In genomic region chr6:12440981-12441380, GRCh38 we compare ENCODE assay signal across 15 cellular contexts.
DNase-seq lines count a peak whose midpoint lies in the region; ATAC-seq and TF ChIP-seq lines count a peak whose summit lies in the region.
"Had no signal": no experiment of that assay in that cellular context is flagged by ENCODE, and none has a peak within 500 bp of the region (broad histone marks: within the 10 kb centered on the region; RNA-seq: fewer than 3 reads in every experiment).

No MANE protein-coding gene starts in this region.

- no peaks in the 10 kb centered on the region for H3K79me1 ChIP-seq in neuronal stem cell (ENCODE audit: low read depth, low read length)

- H3K27me3 ChIP-seq in PC-3 (ENCODE audit: low read length) (no peaks in the 10 kb centered on the region), neuronal stem cell (ENCODE audit: control insufficient read depth in 3 of 3, insufficient read depth in 3 of 3, low read depth in 1 of 3, low read length in 3 of 3) (no peaks in the 10 kb centered on the region), stomach (no peaks in the 10 kb centered on the region)
- H3K27me3 ChIP-seq: left lung had no signal

- no peak for TF ChIP-seq POLR2A in stomach (IDR thresholded peaks at IDR 0.05)

- no peak overlapping the region for H2BK12ac ChIP-seq in neuronal stem cell (ENCODE audit: low read length)

- H3K23ac ChIP-seq in neuronal stem cell (ENCODE audit: low read depth, low read length, poor library complexity), result no peak overlapping the region

- H3K4me2 ChIP-seq in PC-3 (ENCODE audit: low read length), result no peak overlapping the region
- H3K4me2 ChIP-seq in neuronal stem cell (ENCODE audit: insufficient read depth, low read length, poor library complexity, severe bottlenecking), result no peak overlapping the region

- peak; percentile 16 for DNase-seq in HCEC 1CT
- peak; percentile 18 for DNase-seq in PC-3
- peak; percentile 37 for DNase-seq in epithelial cell of esophagus (ENCODE audit: low read depth)
- DNase-seq in neuronal stem cell (ENCODE audit: low spot score), result peak; percentile 20
- no peak for DNase-seq in DMS153 treated with DMSO at 0.1 percent for 48 hours (lab: John Stamatoyannopoulos, UW; ENCODE audit: unreplicated experiment)
- DNase-seq in caudate nucleus (lab: John Stamatoyannopoulos, UW), result no peak
- no peak for DNase-seq in COLO829 (ENCODE audit: low spot score)
- no peak for DNase-seq in stomach
- DNase-seq: activated CD4-positive, alpha-beta memory T cell treated with anti-CD3 and anti-CD28 coated beads, Interleukin-2, amount 10 ng/mL, durations not matched to agents 7 days and 5 days; activated T-cell treated with anti-CD3 and anti-CD28 coated beads, Interleukin-2, amount 50 U/mL, for 72 hours; CD4-positive, CD25-positive, alpha-beta regulatory T cell; left lung; naive thymus-derived CD4-positive, alpha-beta T cell; NCI-H1105; substantia nigra had no signal

- no peak overlapping the region for H3K9ac ChIP-seq in PC-3 (ENCODE audit: low read length)
- no peak overlapping the region for H3K9ac ChIP-seq in neuronal stem cell (ENCODE audit: low read depth, low read length, poor library complexity)

- H3K4me3 ChIP-seq in PC-3 (ENCODE audit: low read length) (no peak overlapping the region), epithelial cell of esophagus (ENCODE audit: low read length) (no peak overlapping the region), neuronal stem cell (ENCODE audit: low read length in 2 of 2) (no peak overlapping the region), stomach (no peak overlapping the region)
- H3K4me3 ChIP-seq: left lung had no signal

- H2BK5ac ChIP-seq in neuronal stem cell (ENCODE audit: low read length), result no peak overlapping the region

- no peaks in the 10 kb centered on the region for H3K9me3 ChIP-seq in PC-3 (ENCODE audit: low read length)
- no peaks in the 10 kb centered on the region for H3K9me3 ChIP-seq in neuronal stem cell (replicated peaks in 1 of 2; ENCODE audit: control insufficient read depth in 2 of 2, insufficient read depth in 1 of 2, low read depth in 1 of 2, low read length in 2 of 2)
- no peaks in the 10 kb centered on the region for H3K9me3 ChIP-seq in stomach
- H3K9me3 ChIP-seq: left lung had no signal

- no peaks in the 10 kb centered on the region for H3K9me2 ChIP-seq in PC-3 (replicated peaks; ENCODE audit: low read length)

- H3K36me3 ChIP-seq in PC-3 (ENCODE audit: low read depth, low read length) (no peaks in the 10 kb centered on the region), neuronal stem cell (replicated peaks in 1 of 2; ENCODE audit: control insufficient read depth in 2 of 2, insufficient read depth in 2 of 2, low read length in 2 of 2) (no peaks in the 10 kb centered on the region), stomach (no peaks in the 10 kb centered on the region)

- CTCF ChIA-PET in PC-3 (lab: Charles Lee), result no interaction called here

- no peaks in the 10 kb centered on the region for H3K4me1 ChIP-seq in PC-3 (ENCODE audit: insufficient read depth, low read length)
- H3K4me1 ChIP-seq in neuronal stem cell (ENCODE audit: control insufficient read depth in 2 of 2, insufficient read depth in 1 of 2, low read depth in 1 of 2, low read length in 2 of 2), result no peaks in the 10 kb centered on the region
- H3K4me1 ChIP-seq in stomach, result peaks cover 0 to 8% (median 6%) of the 10 kb centered on the region in 4 donors
- H3K4me1 ChIP-seq: left lung had no signal

- intact Hi-C loops in PC-3 (cut with micrococcal nuclease), result no loop called here
- intact Hi-C loops in stomach (cut with DNase I; ENCODE audit: low total_unique reads), result no loop called here

- POLR2A ChIA-PET in PC-3 (lab: Charles Lee; ENCODE audit: unreplicated experiment), result no interaction called here

- H2AK5ac ChIP-seq in neuronal stem cell (ENCODE audit: low read depth, low read length), result no peak overlapping the region

- H3F3A ChIP-seq in PC-3 (ENCODE audit: low read length, unreplicated experiment), result no peaks in the 10 kb centered on the region

- H3K4ac ChIP-seq in neuronal stem cell (ENCODE audit: low read length), result no peak overlapping the region

- H3K27ac ChIP-seq in PC-3 (ENCODE audit: low read length) (no peak overlapping the region), neuronal stem cell (replicated peaks; ENCODE audit: low read length) (no peak overlapping the region), caudate nucleus (ENCODE audit: low read depth, low read length) (no peak overlapping the region), stomach (no peak overlapping the region)
- H3K27ac ChIP-seq: left lung had no signal

- no peak overlapping the region for H4K8ac ChIP-seq in neuronal stem cell (ENCODE audit: low read depth, low read length)

- H4K91ac ChIP-seq in neuronal stem cell (ENCODE audit: low read depth, low read length, poor library complexity), result no peak overlapping the region

- BruUV-seq in PC-3 (replicated peaks; lab: Mats Ljungman, UMichigan), result no TSS peak

- no peak for TF ChIP-seq EP300 in stomach (IDR thresholded peaks at IDR 0.05)

- no peak overlapping the region for H2BK120ac ChIP-seq in neuronal stem cell (ENCODE audit: low read depth, low read length)

- no CpG with 5 or more reads among the region's 3 CpGs for WGBS in neuronal stem cell (ENCODE audit: extremely low coverage in 2 of 2, insufficient read length in 2 of 2, insufficient replicate concordance in 1 of 2), 2 donors
- 80 to 88% (median 85%) methylated on average over 3 of the region's 3 CpGs for WGBS in stomach, 5 donors

- TF ChIP-seq CTCF in PC-3 (conservative IDR thresholded peaks at IDR 0.05; ENCODE audit: low read depth, low read length), result no peak
- TF ChIP-seq CTCF in epithelial cell of esophagus (IDR thresholded peaks at IDR 0.05; ENCODE audit: insufficient read depth, low read depth, low read length, missing control alignments), result no peak
- no peak for TF ChIP-seq CTCF in stomach (IDR thresholded peaks at IDR 0.05)

- H3K79me2 ChIP-seq in PC-3 (ENCODE audit: low read length), result no peaks in the 10 kb centered on the region

- H2AFZ ChIP-seq in PC-3 (ENCODE audit: low read length) (no peak overlapping the region), neuronal stem cell (ENCODE audit: low read length) (no peak overlapping the region)

- no peak overlapping the region for H3K14ac ChIP-seq in neuronal stem cell (ENCODE audit: low read length)

- no peak overlapping the region for H3K18ac ChIP-seq in neuronal stem cell (ENCODE audit: low read length)

- ATAC-seq in PC-3, result no peak
- ATAC-seq: activated T-cell treated with anti-CD3 and anti-CD28 coated beads, Interleukin-2, amount 50 U/mL, for 72 hours; left lung; naive thymus-derived CD4-positive, alpha-beta T cell had no signal

- no peak overlapping the region for H2BK15ac ChIP-seq in neuronal stem cell (ENCODE audit: low read length)

- no peaks in the 10 kb centered on the region for H4K20me1 ChIP-seq in PC-3 (ENCODE audit: low read length)

Comparison
In these comparisons a context has a peak if more than half of its experiments do, and no peak if none do; other contexts are left out.
1. DNase-seq: peak in HCEC 1CT (single experiment), PC-3 (single experiment), epithelial cell of esophagus (single experiment) and neuronal stem cell (single experiment); none in DMS153 treated with DMSO at 0.1 percent for 48 hours (single experiment), caudate nucleus (0 of 61), COLO829 (single experiment) and stomach (single experiment).